In the genomic region with DNA sequence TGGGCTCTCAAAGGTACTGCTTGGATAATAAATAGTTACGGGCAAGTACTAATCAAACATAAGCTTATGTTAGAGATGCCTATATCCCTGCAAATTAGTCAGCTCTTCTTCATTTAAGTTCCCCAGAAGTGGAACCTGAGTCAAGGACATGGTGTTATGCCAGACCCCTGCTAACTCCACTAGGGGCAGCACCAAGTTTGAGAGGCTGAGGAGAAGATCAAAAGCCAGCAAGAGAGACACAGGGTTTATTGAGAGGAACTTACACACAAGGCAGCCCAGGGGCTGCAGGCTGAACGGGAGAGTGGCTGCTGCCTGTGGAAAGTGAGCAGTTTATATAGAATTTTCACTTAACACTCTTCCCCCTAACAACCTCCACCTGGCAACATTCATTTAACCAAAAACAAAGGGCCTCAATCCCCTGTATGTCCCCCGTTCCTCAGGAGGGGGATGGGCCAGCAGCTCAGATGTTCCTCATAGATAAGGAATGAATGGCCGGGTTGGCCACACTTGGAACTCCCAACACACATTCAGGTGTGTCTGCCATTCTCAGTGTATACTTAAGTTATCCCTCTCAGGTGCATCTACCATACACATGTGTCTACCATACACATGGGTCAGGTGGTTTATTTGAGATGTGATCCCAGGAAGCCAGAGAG, we compare ENCODE assay signal across 8 cellular contexts.
DNase-seq lines count a peak whose midpoint lies in the region; ATAC-seq and TF ChIP-seq lines count a peak whose summit lies in the region.

No MANE protein-coding gene starts in this region.

- WGBS in mesenchymal stem cell = 72% methylated on average over 3 of the region's 4 CpGs

- H3K18ac ChIP-seq in mesenchymal stem cell (ENCODE audit: low read depth in 1 of 2, low read length in 2 of 2) = peak overlapping the region in 1 of 2 experiments; percentile 23

- no peak overlapping the region for H3K14ac ChIP-seq in mesenchymal stem cell (ENCODE audit: low read length in 2 of 2)

- H2BK15ac ChIP-seq in mesenchymal stem cell (ENCODE audit: low read depth, poor library complexity, severe bottlenecking) = no peak overlapping the region

- no peaks in the 10 kb centered on the region for H3K79me1 ChIP-seq in mesenchymal stem cell (replicated peaks; ENCODE audit: low read length, poor library complexity, severe bottlenecking)

- H3K27me3 Mint-ChIP-seq in WTC11 (ENCODE audit: low read depth) = peaks cover 2% of the 10 kb centered on the region; the same call in 1 of the 2 replicates

- no peak overlapping the region for H2AFZ ChIP-seq in mesenchymal stem cell (ENCODE audit: low read depth, low read length)

- ATAC-seq in HG02610 (IDR thresholded peaks at IDR 0.05; ENCODE audit: unreplicated experiment) = peak; percentile 44
- ATAC-seq in WTC11 = peak; percentile 93

- H3K4me3 Mint-ChIP-seq in WTC11 = no peak overlapping the region

- POLR2A ChIA-PET in WTC11 (lab: Charles Lee) = no interaction called here

- DNase-seq in Daoy (ENCODE audit: low read depth) = peak; percentile 0
- DNase-seq in WTC11 (ENCODE audit: low spot score) = peak; percentile 29
- peak; percentile 72 for DNase-seq in mesenchymal stem cell
- DNase-seq in NCI-H748 treated with DMSO at 0.1 percent for 48 hours (lab: John Stamatoyannopoulos, UW) = no peak
- no peak for DNase-seq in dorsolateral prefrontal cortex
- no peak for DNase-seq in foreskin melanocyte
- no peak for DNase-seq in NCI-H1436 (lab: John Stamatoyannopoulos, UW)

- H4K91ac ChIP-seq in mesenchymal stem cell (ENCODE audit: low read length) = no peak overlapping the region

- no peak overlapping the region for H3K23ac ChIP-seq in mesenchymal stem cell (ENCODE audit: low read length in 2 of 2)

- H2BK120ac ChIP-seq in mesenchymal stem cell (ENCODE audit: low read depth, low read length) = peak overlapping the region; percentile 9

- H3K4me2 ChIP-seq in mesenchymal stem cell (ENCODE audit: low read length, poor library complexity, severe bottlenecking) = no peak overlapping the region

- no peaks in the 10 kb centered on the region for H3K36me3 ChIP-seq in mesenchymal stem cell (ENCODE audit: control insufficient read depth in 1 of 2, insufficient read depth in 2 of 2, low read depth in 1 of 2, low read length in 2 of 2)

- no peaks in the 10 kb centered on the region for H3K9me3 ChIP-seq in mesenchymal stem cell (ENCODE audit: control insufficient read depth, low read length)

- no peak overlapping the region for H2AK5ac ChIP-seq in mesenchymal stem cell (ENCODE audit: low read length, severe bottlenecking)

- H3K27me3 ChIP-seq in mesenchymal stem cell (ENCODE audit: control insufficient read depth in 1 of 2, insufficient read depth in 1 of 2, low read length in 2 of 2) (no peaks in the 10 kb centered on the region), dorsolateral prefrontal cortex (no peaks in the 10 kb centered on the region)

- no peak overlapping the region for H2BK5ac ChIP-seq in mesenchymal stem cell (ENCODE audit: low read depth, low read length, poor library complexity, severe bottlenecking)

- no peak overlapping the region for H3K27ac Mint-ChIP-seq in WTC11

- intact Hi-C loops in dorsolateral prefrontal cortex (cut with DNase I) = no loop called here

- H3K36me3 Mint-ChIP-seq in WTC11 = no peaks in the 10 kb centered on the region

- peak overlapping the region; percentile 47 for H3K27ac ChIP-seq in mesenchymal stem cell (ENCODE audit: low read length, poor library complexity, severe bottlenecking)
- H3K27ac ChIP-seq in dorsolateral prefrontal cortex = peak overlapping the region in 6 of 59 donors; percentile 5 to 36 (median 15)

- peak overlapping the region; percentile 84 for H3K9ac ChIP-seq in mesenchymal stem cell (ENCODE audit: low read length)

- peaks cover 14% of the 10 kb centered on the region for H3K4me1 Mint-ChIP-seq in WTC11

- H3K4me3 ChIP-seq in mesenchymal stem cell (ENCODE audit: insufficient read depth in 1 of 2, low read depth in 1 of 2, low read length in 2 of 2) (peak overlapping the region in 1 of 2 experiments; percentile 28), dorsolateral prefrontal cortex (no peak overlapping the region)

- peak overlapping the region; percentile 12 for H4K8ac ChIP-seq in mesenchymal stem cell (ENCODE audit: low read length)

- no peaks in the 10 kb centered on the region for H3K9me3 Mint-ChIP-seq in WTC11

- H3K4ac ChIP-seq in mesenchymal stem cell (ENCODE audit: low read depth in 1 of 2, low read length in 2 of 2) = no peak overlapping the region

- H2BK12ac ChIP-seq in mesenchymal stem cell (ENCODE audit: low read length in 2 of 2) = peak overlapping the region in 1 of 2 experiments; percentile 72

- H3K4me1 ChIP-seq in mesenchymal stem cell (ENCODE audit: control insufficient read depth, insufficient read depth, low read depth, low read length) = peaks cover 5% of the 10 kb centered on the region

- CTCF ChIA-PET in WTC11 (lab: Charles Lee) = interaction anchor here (0.6 to 2.0 kb wide), 11 partner anchors 12 to 205 kb away, joined by 3 to 13 read pairs (median 3); no protein-coding TSS in a partner anchor

- TF ChIP-seq CTCF in WTC11 (IDR thresholded peaks at IDR 0.05) = 0 out of 2 replicates have a peak, but pooled peaks have one; percentile 20
- TF ChIP-seq CTCF in dorsolateral prefrontal cortex (IDR thresholded peaks at IDR 0.05 in 54 of 56, conservative IDR thresholded peaks at IDR 0.05 in 2 of 56; ENCODE audit: low read depth in 1 of 56, partially characterized antibody in 56 of 56) = peak in 2 of 56 donors; percentile 6 to 23

TF ChIP-seq in WTC11, 78 proteins besides CTCF, POLR2A, EP300 and RAD21:
- TF ChIP-seq ZNF671 (CRISPR knock-in tag; IDR thresholded peaks at IDR 0.05) = no peak
TF ChIP-seq in WTC11: peak in this region for 0.

Comparison
In these comparisons a context has a peak if more than half of its experiments do, and no peak if none do; other contexts are left out.
1. DNase-seq: peak in Daoy (single experiment), WTC11 (single experiment) and mesenchymal stem cell (single experiment); none in NCI-H748 treated with DMSO at 0.1 percent for 48 hours (single experiment), dorsolateral prefrontal cortex (0 of 10), foreskin melanocyte (single experiment) and NCI-H1436 (single experiment).